ENCODE assay signal across 15 cellular contexts in the genomic region with DNA sequence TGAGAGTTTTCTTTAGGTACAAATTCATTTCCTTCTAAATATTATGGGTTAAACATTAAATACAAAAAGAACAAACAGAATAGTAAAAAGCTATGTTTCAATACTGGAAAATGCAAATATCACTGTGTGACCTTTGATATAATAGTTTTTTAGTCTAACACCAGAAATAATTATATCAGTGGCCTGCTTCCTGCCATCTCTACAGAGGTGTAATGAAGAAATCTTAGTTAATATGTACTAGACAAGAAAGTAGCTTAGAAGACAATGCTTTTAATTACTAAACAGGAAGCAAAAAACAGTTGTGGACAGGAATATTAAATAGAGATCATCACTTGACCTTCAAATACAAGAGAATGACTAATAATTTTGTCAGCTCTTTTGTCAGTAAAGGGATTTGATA. TPM values are rescaled to one million over a fixed set of nuclear protein-coding genes. Genes with fewer than 3 reads are reported as not detected.
DNase-seq lines count a peak whose midpoint lies in the region; ATAC-seq and TF ChIP-seq lines count a peak whose summit lies in the region.
"Had no signal": no experiment of that assay in that cellular context is flagged by ENCODE, and none has a peak within 500 bp of the region (broad histone marks: within the 10 kb centered on the region; RNA-seq: fewer than 3 reads in every experiment).

No MANE protein-coding gene starts in this region.

- no peaks in the 10 kb centered on the region for H3K27me3 ChIP-seq in right lobe of liver
- H3K27me3 ChIP-seq: gastroesophageal sphincter, tibial nerve had no signal

- intact Hi-C loops in right lobe of liver (cut with DNase I), result no loop called here

- no peaks in the 10 kb centered on the region for H3K9me3 ChIP-seq in right lobe of liver
- H3K9me3 ChIP-seq: gastroesophageal sphincter, SK-N-SH, tibial nerve had no signal

- H3K9me3 Mint-ChIP-seq in activated naive CD8-positive, alpha-beta T cell (ENCODE audit: low read depth), result no peaks in the 10 kb centered on the region
- H3K9me3 Mint-ChIP-seq in activated naive CD8-positive, alpha-beta T cell treated with anti-CD3 and anti-CD28 coated beads, Interleukin-2, amount 50 U/mL, for 24 hours, result no peaks in the 10 kb centered on the region

- H3K4me3 Mint-ChIP-seq in activated naive CD8-positive, alpha-beta T cell, result no peak overlapping the region
- no peak overlapping the region for H3K4me3 Mint-ChIP-seq in activated naive CD8-positive, alpha-beta T cell treated with anti-CD3 and anti-CD28 coated beads, Interleukin-2, amount 50 U/mL, for 24 hours

- peak overlapping the region; percentile 51 for H3K27ac Mint-ChIP-seq in activated naive CD8-positive, alpha-beta T cell
- H3K27ac Mint-ChIP-seq in activated naive CD8-positive, alpha-beta T cell treated with anti-CD3 and anti-CD28 coated beads, Interleukin-2, amount 50 U/mL, for 24 hours, result no peak overlapping the region

- H3K4me1 ChIP-seq in right lobe of liver, result no peaks in the 10 kb centered on the region
- H3K4me1 ChIP-seq: tibial nerve had no signal

- no peak for DNase-seq in activated naive CD8-positive, alpha-beta T cell treated with anti-CD3 and anti-CD28 coated beads, Interleukin-2, amount 50 U/mL, for 24 hours
- DNase-seq in amniotic stem cell (lab: John Stamatoyannopoulos, UW) (no peak), GOT3 (lab: John Stamatoyannopoulos, UW) (no peak), right lobe of liver (no peak)
- no peak for DNase-seq in stimulated activated CD4-positive, alpha-beta T cell treated with anti-CD3 and anti-CD28 coated beads, Interleukin-4, amount 100 ng/mL, for 1 hour
- DNase-seq: COR-L47; NCI-H2107; SK-N-SH; stimulated activated CD4-positive, alpha-beta T cell treated with anti-CD3 and anti-CD28 coated beads, Interleukin-15, amount 100 ng/mL, for 24 hours had no signal

- no peak overlapping the region for H3K27ac ChIP-seq in right lobe of liver
- H3K27ac ChIP-seq: gastroesophageal sphincter, tibial nerve had no signal

- no peak for TF ChIP-seq CTCF in right lobe of liver (IDR thresholded peaks at IDR 0.05)

- H3K4me1 Mint-ChIP-seq in activated naive CD8-positive, alpha-beta T cell (ENCODE audit: low read depth), result peaks cover 34% of the 10 kb centered on the region
- peaks cover 30% of the 10 kb centered on the region for H3K4me1 Mint-ChIP-seq in activated naive CD8-positive, alpha-beta T cell treated with anti-CD3 and anti-CD28 coated beads, Interleukin-2, amount 50 U/mL, for 24 hours

- H3K27me3 Mint-ChIP-seq in activated naive CD8-positive, alpha-beta T cell, result no peaks in the 10 kb centered on the region
- no peaks in the 10 kb centered on the region for H3K27me3 Mint-ChIP-seq in activated naive CD8-positive, alpha-beta T cell treated with anti-CD3 and anti-CD28 coated beads, Interleukin-2, amount 50 U/mL, for 24 hours

- no peak for TF ChIP-seq POLR2A in right lobe of liver (IDR thresholded peaks at IDR 0.05)

- no peaks in the 10 kb centered on the region for H3K36me3 ChIP-seq in right lobe of liver
- H3K36me3 ChIP-seq: gastroesophageal sphincter, tibial nerve had no signal

- ATAC-seq in activated naive CD8-positive, alpha-beta T cell treated with anti-CD3 and anti-CD28 coated beads, Interleukin-2, amount 50 U/mL, for 24 hours, result no peak
- ATAC-seq in HG02588 (IDR thresholded peaks at IDR 0.05; ENCODE audit: unreplicated experiment), result peak; percentile 75
- peak; percentile 93 for ATAC-seq in HG03342 (IDR thresholded peaks at IDR 0.05; ENCODE audit: unreplicated experiment)
- no peak for ATAC-seq in right lobe of liver
- ATAC-seq: gastroesophageal sphincter had no signal

- H3K36me3 Mint-ChIP-seq in activated naive CD8-positive, alpha-beta T cell, result peaks cover 2% of the 10 kb centered on the region
- H3K36me3 Mint-ChIP-seq in activated naive CD8-positive, alpha-beta T cell treated with anti-CD3 and anti-CD28 coated beads, Interleukin-2, amount 50 U/mL, for 24 hours (ENCODE audit: low read depth), result no peaks in the 10 kb centered on the region

- no peak overlapping the region for H3K4me3 ChIP-seq in right lobe of liver
- H3K4me3 ChIP-seq: gastroesophageal sphincter, tibial nerve had no signal

RNA-seq across cellular contexts. Expression of a gene that starts 47.4 kb away (rescaled TPM):
- under 1 TPM in 4 of 6 experiments, not detected in 2; 0.19 to 0.31 (median 0.22) TPM for total RNA-seq in right lobe of liver
- total RNA-seq: A673 had no signal

Comparison
In these comparisons a context has a peak if more than half of its experiments do, and no peak if none do; other contexts are left out.
1. ATAC-seq: peak in HG02588 (single experiment) and HG03342 (single experiment); none in activated naive CD8-positive, alpha-beta T cell treated with anti-CD3 and anti-CD28 coated beads, Interleukin-2, amount 50 U/mL, for 24 hours (single experiment) and right lobe of liver (0 of 4).